16 cellular contexts compared by ENCODE assay signal in genomic region chr10:119217937-119218579, GRCh38. TPM values are rescaled to one million over a fixed set of nuclear protein-coding genes. Genes with fewer than 3 reads are reported as not detected.
DNase-seq lines count a peak whose midpoint lies in the region; ATAC-seq and TF ChIP-seq lines count a peak whose summit lies in the region.
"Had no signal": no experiment of that assay in that cellular context is flagged by ENCODE, and none has a peak within 500 bp of the region (broad histone marks: within the 10 kb centered on the region; RNA-seq: fewer than 3 reads in every experiment).

No MANE protein-coding gene starts in this region.

- H3K27me3 Mint-ChIP-seq in stimulated activated naive CD8-positive, alpha-beta T cell treated with anti-CD3 and anti-CD28 coated beads, Interleukin-15, amount 100 ng/mL, for 72 hours = no peaks in the 10 kb centered on the region
- H3K27me3 Mint-ChIP-seq in CD14-positive monocyte (ENCODE audit: low read depth in 3 of 3) = peaks cover 2 to 4% (median 3%) of the 10 kb centered on the region in 3 donors
- H3K27me3 Mint-ChIP-seq: activated naive CD8-positive, alpha-beta T cell treated with anti-CD3 and anti-CD28 coated beads, Interleukin-2, amount 10 ng/mL, durations not matched to agents 7 days and 5 days; central memory CD8-positive, alpha-beta T cell had no signal

- H3K4me3 Mint-ChIP-seq in stimulated activated naive CD8-positive, alpha-beta T cell treated with anti-CD3 and anti-CD28 coated beads, Interleukin-15, amount 100 ng/mL, for 72 hours = no peak overlapping the region
- no peak overlapping the region for H3K4me3 Mint-ChIP-seq in CD14-positive monocyte
- H3K4me3 Mint-ChIP-seq: activated naive CD8-positive, alpha-beta T cell treated with anti-CD3 and anti-CD28 coated beads, Interleukin-2, amount 10 ng/mL, durations not matched to agents 7 days and 5 days; central memory CD8-positive, alpha-beta T cell; HFFc6 had no signal

- 52 to 72% (median 56%) methylated on average over 5 of the region's 5 CpGs for WGBS in ovary, 3 donors

- peaks cover 0 to 14% (median 4%) of the 10 kb centered on the region in 4 donors for H3K4me1 ChIP-seq in Peyer's patch
- peaks cover 9% of the 10 kb centered on the region for H3K4me1 ChIP-seq in cardiac muscle cell (ENCODE audit: low read depth)
- H3K4me1 ChIP-seq in ovary (ENCODE audit: insufficient read depth) = peaks cover 33% of the 10 kb centered on the region

- TF ChIP-seq CTCF in Peyer's patch (IDR thresholded peaks at IDR 0.05) = no peak
- TF ChIP-seq CTCF in cardiac muscle cell (IDR thresholded peaks at IDR 0.05; ENCODE audit: low read depth, low read length) = no peak
- TF ChIP-seq CTCF in ovary (IDR thresholded peaks at IDR 0.05) = no peak
- no peak for TF ChIP-seq CTCF in CD14-positive monocyte (IDR thresholded peaks at IDR 0.05)

- intact Hi-C loops in ovary (cut with DNase I) (loop anchor here in 1 of 4 donors (10.0 kb wide), 1 partner anchor 67 kb away; no protein-coding TSS in a partner anchor), CD14-positive monocyte (cut with micrococcal nuclease) (no loop called here)

- H3K27me3 ChIP-seq in Peyer's patch (no peaks in the 10 kb centered on the region), cardiac muscle cell (no peaks in the 10 kb centered on the region), ovary (no peaks in the 10 kb centered on the region)

- ATAC-seq in stimulated activated naive CD8-positive, alpha-beta T cell treated with anti-CD3 and anti-CD28 coated beads, Interleukin-15, amount 100 ng/mL, for 72 hours = no peak

- H3K27ac ChIP-seq in Peyer's patch (peak overlapping the region in 3 of 4 donors; percentile 26 to 69 (median 57)), cardiac muscle cell (no peak overlapping the region), ovary (peak overlapping the region in 1 of 2 donors; percentile 9), substantia nigra (ENCODE audit: low read depth, low read length, poor library complexity, severe bottlenecking) (no peak overlapping the region)

- H3K36me3 Mint-ChIP-seq in CD14-positive monocyte = peaks cover 0 to 1% of the 10 kb centered on the region in 2 donors

- TF ChIP-seq POLR2A in Peyer's patch (IDR thresholded peaks at IDR 0.05) (no peak), ovary (IDR thresholded peaks at IDR 0.05) (no peak)

- no peak for TF ChIP-seq EP300 in ovary (IDR thresholded peaks at IDR 0.05)

- no peaks in the 10 kb centered on the region for H3K9me3 Mint-ChIP-seq in stimulated activated naive CD8-positive, alpha-beta T cell treated with anti-CD3 and anti-CD28 coated beads, Interleukin-15, amount 100 ng/mL, for 72 hours
- H3K9me3 Mint-ChIP-seq in CD14-positive monocyte = no peaks in the 10 kb centered on the region
- H3K9me3 Mint-ChIP-seq: activated naive CD8-positive, alpha-beta T cell treated with anti-CD3 and anti-CD28 coated beads, Interleukin-2, amount 10 ng/mL, durations not matched to agents 7 days and 5 days; central memory CD8-positive, alpha-beta T cell; HFFc6 had no signal

- H3K36me3 ChIP-seq in Peyer's patch (no peaks in the 10 kb centered on the region), cardiac muscle cell (no peaks in the 10 kb centered on the region), ovary (no peaks in the 10 kb centered on the region)

- no peak overlapping the region for H3K27ac Mint-ChIP-seq in stimulated activated naive CD8-positive, alpha-beta T cell treated with anti-CD3 and anti-CD28 coated beads, Interleukin-15, amount 100 ng/mL, for 72 hours
- peak overlapping the region in 1 of 7 donors; percentile 40 for H3K27ac Mint-ChIP-seq in CD14-positive monocyte
- H3K27ac Mint-ChIP-seq: activated naive CD8-positive, alpha-beta T cell treated with anti-CD3 and anti-CD28 coated beads, Interleukin-2, amount 10 ng/mL, durations not matched to agents 7 days and 5 days; HFFc6 had no signal

- DNase-seq in EH (ENCODE audit: low read depth) = peak; percentile 59
- no peak for DNase-seq in Peyer's patch
- peak; percentile 35 to 93 for DNase-seq in cardiac muscle cell (ENCODE audit: low read depth in 1 of 2, low spot score in 1 of 2)
- DNase-seq in ovary = peak in 3 of 5 donors; percentile 23 to 59 (median 35)
- DNase-seq in stimulated activated naive CD8-positive, alpha-beta T cell treated with anti-CD3 and anti-CD28 coated beads, Interleukin-15, amount 100 ng/mL, for 72 hours = no peak
- DNase-seq in cerebellar cortex (ENCODE audit: low spot score) = no peak
- DNase-seq in substantia nigra (lab: John Stamatoyannopoulos, UW) = no peak
- DNase-seq in CD14-positive monocyte (ENCODE audit: low spot score) = no peak
- DNase-seq: activated CD4-positive, alpha-beta T cell treated with anti-CD3 and anti-CD28 coated beads for 4 hours; activated naive CD8-positive, alpha-beta T cell treated with anti-CD3 and anti-CD28 coated beads, Interleukin-2, amount 10 ng/mL, durations not matched to agents 7 days and 5 days; GDM1; HFFc6; islet precursor cell; NCI-H1048; T1000 had no signal

- H3K4me3 ChIP-seq in Peyer's patch = no peak overlapping the region
- no peak overlapping the region for H3K4me3 ChIP-seq in cardiac muscle cell
- H3K4me3 ChIP-seq in ovary = no peak overlapping the region

- no peaks in the 10 kb centered on the region for H3K9me3 ChIP-seq in Peyer's patch
- H3K9me3 ChIP-seq in cardiac muscle cell (ENCODE audit: low read depth) = no peaks in the 10 kb centered on the region
- H3K9me3 ChIP-seq in ovary = no peaks in the 10 kb centered on the region

- H3K4me1 Mint-ChIP-seq in stimulated activated naive CD8-positive, alpha-beta T cell treated with anti-CD3 and anti-CD28 coated beads, Interleukin-15, amount 100 ng/mL, for 72 hours = peaks cover 64% of the 10 kb centered on the region
- peaks cover 37% of the 10 kb centered on the region for H3K4me1 Mint-ChIP-seq in CD14-positive monocyte

RNA-seq across cellular contexts. Expression of gene GRK5, which starts 10.7 kb away (rescaled TPM):
- total RNA-seq in Peyer's patch = 10 to 100 TPM in 3 of 4 donors, 1 to 10 TPM in 1; 10.0 to 61.9 (median 18.1) TPM
- total RNA-seq in cardiac muscle cell = 9.2 and 18.3 TPM in 2 replicates
- 3.5 and 10.1 TPM in 2 replicates for polyA plus RNA-seq in cardiac muscle cell
- 100 to 1,000 TPM in 2 of 7 donors, 10 to 100 TPM in 4, 1 to 10 TPM in 1; 10.0 to 115 (median 36.9) TPM for total RNA-seq in ovary
- 10 to 100 TPM; 43.4 to 62.0 TPM for polyA plus RNA-seq in ovary
- polyA plus RNA-seq in CD14-positive monocyte = 1 to 10 TPM; 1.2 to 2.8 TPM

RNA-seq across cellular contexts. Expression of gene PRDX3, which starts 39.4 kb away (rescaled TPM):
- 100 to 1,000 TPM in 2 of 4 donors, 10 to 100 TPM in 2; 76.2 to 138 (median 107) TPM for total RNA-seq in Peyer's patch
- total RNA-seq in cardiac muscle cell = 116 and 204 TPM in 2 replicates
- 360 and 413 TPM in 2 replicates for polyA plus RNA-seq in cardiac muscle cell
- 100 to 1,000 TPM in 2 of 7 donors, 10 to 100 TPM in 5; 65.7 to 116 (median 79.0) TPM for total RNA-seq in ovary
- 100 to 1,000 TPM in 1 of 2 donors, 10 to 100 TPM in 1; 90.3 to 159 TPM for polyA plus RNA-seq in ovary
- polyA plus RNA-seq in CD14-positive monocyte = 100 to 1,000 TPM; 410 to 459 TPM

RNA-seq across cellular contexts. Expression of gene SFXN4, which starts 52.5 kb away (rescaled TPM):
- total RNA-seq in Peyer's patch (10 to 100 TPM; 22.8 to 35.5 (median 26.2) TPM), cardiac muscle cell (21.4 and 25.9 TPM in 2 replicates), ovary (10 to 100 TPM; 11.8 to 54.9 (median 18.5) TPM)
- polyA plus RNA-seq in cardiac muscle cell (51.5 and 53.2 TPM in 2 replicates), ovary (10 to 100 TPM; 18.9 to 25.8 TPM), CD14-positive monocyte (10 to 100 TPM; 18.3 to 20.4 TPM)

Comparison
In these comparisons a context has a peak if more than half of its experiments do, and no peak if none do; other contexts are left out.
1. DNase-seq: peak in EH (single experiment), cardiac muscle cell (2 of 2) and ovary (3 of 5); none in Peyer's patch (0 of 3), stimulated activated naive CD8-positive, alpha-beta T cell treated with anti-CD3 and anti-CD28 coated beads, Interleukin-15, amount 100 ng/mL, for 72 hours (0 of 2), cerebellar cortex (single experiment), substantia nigra (0 of 49) and CD14-positive monocyte (single experiment).
2. H3K27ac ChIP-seq: peak in Peyer's patch (3 of 4); none in cardiac muscle cell (single experiment) and substantia nigra (single experiment).